In genomic region chr12:46456356-46457334, GRCh38 we compare ENCODE assay signal across 1 cellular context.
TF ChIP-seq lines count a peak whose summit lies in the region.

No MANE protein-coding gene starts in this region.

TF ChIP-seq in HepG2, 621 proteins besides CTCF, POLR2A, EP300 and RAD21 (continued from another document):
- TF ChIP-seq ZNF280D (CRISPR knock-in tag; IDR thresholded peaks at IDR 0.05), result no peak
- TF ChIP-seq RFXAP (CRISPR knock-in tag; IDR thresholded peaks at IDR 0.05; ENCODE audit: borderline replicate concordance), result no peak
- TF ChIP-seq EEA1 (CRISPR knock-in tag; IDR thresholded peaks at IDR 0.05; ENCODE audit: borderline replicate concordance), result no peak
- TF ChIP-seq ZNF740 (CRISPR knock-in tag; IDR thresholded peaks at IDR 0.05), result no peak
- TF ChIP-seq HOXA5 (CRISPR knock-in tag; IDR thresholded peaks at IDR 0.05), result no peak
- peak; percentile 86; the same call in 1 of the 2 replicates for TF ChIP-seq NFIC (IDR thresholded peaks at IDR 0.05; ENCODE audit: low read length)
- TF ChIP-seq KLF12 (CRISPR knock-in tag; IDR thresholded peaks at IDR 0.05; ENCODE audit: borderline replicate concordance), result no peak
- TF ChIP-seq CHD2 (IDR thresholded peaks at IDR 0.05; ENCODE audit: low read depth, low read length), result no peak
- TF ChIP-seq ZNF766 (CRISPR knock-in tag; IDR thresholded peaks at IDR 0.05; ENCODE audit: borderline replicate concordance), result no peak
- TF ChIP-seq ZNF367 (CRISPR knock-in tag; IDR thresholded peaks at IDR 0.05; ENCODE audit: borderline replicate concordance), result no peak
- TF ChIP-seq FOXA1 (IDR thresholded peaks at IDR 0.05), result no peak
- peak; percentile 48; the same call in 1 of the 2 replicates for TF ChIP-seq FOXA1 (CRISPR knock-in tag; IDR thresholded peaks at IDR 0.05)
- no peak for TF ChIP-seq NCOA1 (CRISPR knock-in tag; IDR thresholded peaks at IDR 0.05)
- TF ChIP-seq ZBTB39 (CRISPR knock-in tag; IDR thresholded peaks at IDR 0.05), result peak; percentile 68; the same call in 1 of the 2 replicates
- TF ChIP-seq SUZ12 (IDR thresholded peaks at IDR 0.05; ENCODE audit: low read depth, low read length), result no peak
- no peak for TF ChIP-seq GPN1 (CRISPR knock-in tag; IDR thresholded peaks at IDR 0.05; ENCODE audit: borderline replicate concordance)
- TF ChIP-seq CEBPZ (IDR thresholded peaks at IDR 0.05; ENCODE audit: low read length), result no peak
- TF ChIP-seq KMT2B (CRISPR knock-in tag; IDR thresholded peaks at IDR 0.05), result no peak
- no peak for TF ChIP-seq PCBP2 (optimal IDR thresholded peaks at IDR 0.05; ENCODE audit: low read depth, low read length, poor library complexity, severe bottlenecking)
- TF ChIP-seq ATF1 (CRISPR knock-in tag; IDR thresholded peaks at IDR 0.05), result no peak
- TF ChIP-seq ZNF639 (CRISPR knock-in tag; conservative IDR thresholded peaks at IDR 0.05), result no peak
- no peak for TF ChIP-seq MXD3 (CRISPR knock-in tag; IDR thresholded peaks at IDR 0.05)
- no peak for TF ChIP-seq SP4 (CRISPR knock-in tag; IDR thresholded peaks at IDR 0.05)
- peak; percentile 78 for TF ChIP-seq NR2F2 (IDR thresholded peaks at IDR 0.05; ENCODE audit: borderline replicate concordance, low read depth)
- no peak for TF ChIP-seq ZNF614 (CRISPR knock-in tag; IDR thresholded peaks at IDR 0.05; ENCODE audit: borderline replicate concordance)
- no peak for TF ChIP-seq HNRNPUL1 (IDR thresholded peaks at IDR 0.05; ENCODE audit: low read depth, low read length)
- TF ChIP-seq POLR2G (IDR thresholded peaks at IDR 0.05; ENCODE audit: low read depth, low read length), result no peak
- TF ChIP-seq SNRNP70 (IDR thresholded peaks at IDR 0.05; ENCODE audit: low read depth, low read length), result no peak
- TF ChIP-seq ISL2 (CRISPR knock-in tag; IDR thresholded peaks at IDR 0.05), result peak; percentile 77
- TF ChIP-seq CREB1 (IDR thresholded peaks at IDR 0.05), result no peak
- TF ChIP-seq CREB1 (CRISPR knock-in tag; IDR thresholded peaks at IDR 0.05), result no peak
- no peak for TF ChIP-seq ZNF460 (CRISPR knock-in tag; IDR thresholded peaks at IDR 0.05; ENCODE audit: borderline replicate concordance)
- TF ChIP-seq ATF5 (CRISPR knock-in tag; IDR thresholded peaks at IDR 0.05; ENCODE audit: low read depth), result no peak
- TF ChIP-seq CREM (IDR thresholded peaks at IDR 0.05), result peak; percentile 71
- no peak for TF ChIP-seq CREM (CRISPR knock-in tag; IDR thresholded peaks at IDR 0.05)
- TF ChIP-seq ZBTB38 (CRISPR knock-in tag; IDR thresholded peaks at IDR 0.05), result no peak
- no peak for TF ChIP-seq ZFP41 (CRISPR knock-in tag; IDR thresholded peaks at IDR 0.05; ENCODE audit: borderline replicate concordance)
- TF ChIP-seq ZNF780A (CRISPR knock-in tag; IDR thresholded peaks at IDR 0.05), result no peak
- TF ChIP-seq STAG1 (CRISPR knock-in tag; IDR thresholded peaks at IDR 0.05), result no peak
- TF ChIP-seq NCOA5 (CRISPR knock-in tag; IDR thresholded peaks at IDR 0.05), result no peak
- no peak for TF ChIP-seq ZNF317 (CRISPR knock-in tag; IDR thresholded peaks at IDR 0.05)
- TF ChIP-seq ARID5B (CRISPR knock-in tag; IDR thresholded peaks at IDR 0.05), result peak; percentile 80
- no peak for TF ChIP-seq NFE2L1 (CRISPR knock-in tag; IDR thresholded peaks at IDR 0.05; ENCODE audit: borderline replicate concordance)
- no peak for TF ChIP-seq CBX1 (IDR thresholded peaks at IDR 0.05; ENCODE audit: low read depth)
